Comparison of ENCODE assay signal across 27 cellular contexts in genomic region chr6:107009499-107009898, GRCh38.
"Had no signal": no experiment of that assay in that cellular context is flagged by ENCODE, and none has a peak within 500 bp of the region (broad histone marks: within the 10 kb centered on the region; RNA-seq: fewer than 3 reads in every experiment).

No MANE protein-coding gene starts in this region.

- FAIRE-seq: urothelium cell line had no signal

- H3K36me3 ChIP-seq: stomach, suprapubic skin, thoracic aorta, thyroid gland, tibial artery, tibial nerve, transverse colon, upper lobe of left lung, upper lobe of right lung, uterus, vagina had no signal

- DNase-seq: stimulated activated CD4-positive, alpha-beta T cell treated with anti-CD3 and anti-CD28 coated beads, Interleukin-2, amount 100 ng/mL, for 48 hours; stimulated activated CD4-positive, alpha-beta T cell treated with anti-CD3 and anti-CD28 coated beads, Interleukin-4, amount 100 ng/mL, for 1 hour; stimulated activated CD4-positive, alpha-beta T cell treated with anti-CD3 and anti-CD28 coated beads, Interleukin-4, amount 100 ng/mL, for 24 hours; stimulated activated CD4-positive, alpha-beta T cell treated with anti-CD3 and anti-CD28 coated beads, Interleukin-4, amount 100 ng/mL, for 4 hours; stimulated activated CD8-positive, alpha-beta memory T cell treated with anti-CD3 and anti-CD28 coated beads, Interleukin-4, amount 100 ng/mL, for 48 hours; stimulated activated naive B cell treated with anti-CD40 and anti-IgM and Interleukin-4, amounts not matched to agents 10 μg/mL and 1 μg/mL and 100 μg/mL, for 72 hours; stimulated activated naive CD4-positive, alpha-beta T cell; stimulated activated naive CD4-positive, alpha-beta T cell treated with Interleukin-2 at 50 U/mL for 16 hours; stimulated activated naive CD8-positive, alpha-beta T cell treated with anti-CD3 and anti-CD28 coated beads, Interleukin-15, amount 100 ng/mL, for 72 hours; stimulated activated naive CD8-positive, alpha-beta T cell treated with anti-CD3 and anti-CD28 coated beads, Interleukin-15, Interleukin-2, amounts not matched to agents 100 U/mL and 50 U/mL, for 24 hours; stomach; substantia nigra; testis; thyroid gland; tibial artery; transverse colon; trophoblast cell; upper lobe of left lung; upper lobe of right lung; uterus had no signal

- H3K27ac ChIP-seq: stomach, suprapubic skin, testis, thoracic aorta, thyroid gland, tibial artery, tibial nerve, transverse colon, upper lobe of left lung, upper lobe of right lung, uterus, vagina had no signal

- H3K4me1 ChIP-seq: stomach, suprapubic skin, testis, thyroid gland, tibial artery, tibial nerve, transverse colon, upper lobe of left lung, upper lobe of right lung, uterus, vagina had no signal

- H3K9me3 ChIP-seq: stomach, suprapubic skin, testis, thoracic aorta, thyroid gland, tibial artery, tibial nerve, transverse colon, upper lobe of left lung, upper lobe of right lung, uterus, vagina had no signal

- ATAC-seq: stimulated activated effector memory CD8-positive, alpha-beta T cell treated with anti-CD3 and anti-CD28 coated beads, Interleukin-12 subunit alpha, Interleukin-12 subunit beta, amount 100 ng/mL, for 72 hours; stimulated activated memory B cell treated with anti-CD40 and anti-IgM and Interleukin-4, amounts not matched to agents 10 μg/mL and 1 μg/mL and 100 μg/mL, for 72 hours; stimulated activated naive B cell treated with anti-CD40 and anti-IgM and Interleukin-4, amounts not matched to agents 10 μg/mL and 1 μg/mL and 100 μg/mL, for 72 hours; stimulated activated naive CD8-positive, alpha-beta T cell treated with anti-CD3 and anti-CD28 coated beads, Interleukin-15, amount 100 ng/mL, for 72 hours; stimulated activated naive CD8-positive, alpha-beta T cell treated with anti-CD3 and anti-CD28 coated beads, Interleukin-15, Interleukin-2, amounts not matched to agents 100 U/mL and 50 U/mL, for 24 hours; upper lobe of right lung had no signal

- H3K4me3 ChIP-seq: stomach, suprapubic skin, testis, thoracic aorta, thyroid gland, tibial artery, tibial nerve, transverse colon, upper lobe of left lung, upper lobe of right lung, uterus, vagina had no signal

- H3K27me3 ChIP-seq: stomach, suprapubic skin, testis, thyroid gland, tibial nerve, transverse colon, upper lobe of left lung, upper lobe of right lung, uterus, vagina had no signal
